1 cellular context compared by ENCODE assay signal in the genomic region with DNA sequence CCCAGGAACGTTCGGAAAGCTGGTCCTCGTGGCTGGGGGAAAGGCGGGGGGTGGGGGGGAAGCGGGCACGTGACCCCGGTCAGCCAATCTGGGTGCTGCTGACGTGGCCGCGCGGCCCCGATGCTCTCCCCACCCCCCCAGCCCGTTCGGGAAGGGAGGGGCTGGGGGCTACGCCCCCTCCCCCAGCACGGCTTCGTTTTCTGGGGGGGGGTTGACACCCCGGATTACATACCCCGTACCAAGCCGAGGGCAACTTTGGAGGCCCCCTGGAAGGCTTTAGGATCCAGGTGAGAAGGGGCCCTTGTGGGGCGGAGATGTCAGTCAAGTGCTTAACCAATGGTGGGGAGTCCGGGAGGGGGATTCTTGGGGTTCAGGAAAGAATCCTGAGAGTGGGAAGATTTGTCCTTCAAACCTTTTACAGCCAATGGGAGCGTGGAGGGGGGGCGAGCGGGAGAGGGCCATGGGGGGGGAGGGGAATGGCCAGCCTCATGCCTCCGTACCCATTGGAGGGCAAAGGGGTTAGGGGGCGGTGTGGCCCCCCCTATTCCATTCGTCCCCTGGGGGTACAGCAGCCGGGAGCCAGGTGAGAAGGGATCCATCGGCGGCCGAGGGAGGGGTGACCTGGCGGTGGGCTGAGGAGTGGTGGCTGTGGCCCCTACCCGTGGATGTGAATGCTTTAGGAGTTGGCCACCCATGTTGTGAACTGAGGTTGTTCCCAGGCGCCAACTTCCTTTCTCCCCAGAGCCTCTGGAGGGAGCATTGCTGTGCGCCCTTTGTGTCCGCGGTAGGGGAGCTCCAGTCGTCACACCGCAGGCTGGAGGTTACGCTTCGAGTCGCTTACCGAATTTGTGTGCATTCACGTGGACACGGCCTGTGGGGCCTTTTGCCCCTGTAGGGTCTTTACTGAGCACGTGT.
TF ChIP-seq lines count a peak whose summit lies in the region.

No MANE protein-coding gene starts in this region.

TF ChIP-seq in HepG2, 621 proteins besides CTCF, POLR2A, EP300 and RAD21 (continued from another document):
- TF ChIP-seq TARDBP (CRISPR knock-in tag; IDR thresholded peaks at IDR 0.05): peak; percentile 91; the same call in 1 of the 2 replicates
- no peak for TF ChIP-seq ZNF549 (CRISPR knock-in tag; IDR thresholded peaks at IDR 0.05)
- TF ChIP-seq JUND (CRISPR knock-in tag; IDR thresholded peaks at IDR 0.05): no peak; the same call in 1 of the 2 replicates
- no peak for TF ChIP-seq ZSCAN25 (CRISPR knock-in tag; IDR thresholded peaks at IDR 0.05)
- TF ChIP-seq, protein P1, sequence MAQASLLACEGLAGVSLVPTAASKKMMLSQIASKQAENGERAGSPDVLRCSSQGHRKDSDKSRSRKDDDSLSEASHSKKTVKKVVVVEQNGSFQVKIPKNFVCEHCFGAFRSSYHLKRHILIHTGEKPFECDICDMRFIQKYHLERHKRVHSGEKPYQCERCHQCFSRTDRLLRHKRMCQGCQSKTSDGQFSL (CRISPR knock-in tag; IDR thresholded peaks at IDR 0.05): peak; percentile 93
- TF ChIP-seq, protein P2, sequence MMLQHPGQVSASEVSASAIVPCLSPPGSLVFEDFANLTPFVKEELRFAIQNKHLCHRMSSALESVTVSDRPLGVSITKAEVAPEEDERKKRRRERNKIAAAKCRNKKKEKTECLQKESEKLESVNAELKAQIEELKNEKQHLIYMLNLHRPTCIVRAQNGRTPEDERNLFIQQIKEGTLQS (CRISPR knock-in tag; IDR thresholded peaks at IDR 0.05): peak; percentile 5; the same call in 1 of the 2 replicates
- TF ChIP-seq, protein P3, sequence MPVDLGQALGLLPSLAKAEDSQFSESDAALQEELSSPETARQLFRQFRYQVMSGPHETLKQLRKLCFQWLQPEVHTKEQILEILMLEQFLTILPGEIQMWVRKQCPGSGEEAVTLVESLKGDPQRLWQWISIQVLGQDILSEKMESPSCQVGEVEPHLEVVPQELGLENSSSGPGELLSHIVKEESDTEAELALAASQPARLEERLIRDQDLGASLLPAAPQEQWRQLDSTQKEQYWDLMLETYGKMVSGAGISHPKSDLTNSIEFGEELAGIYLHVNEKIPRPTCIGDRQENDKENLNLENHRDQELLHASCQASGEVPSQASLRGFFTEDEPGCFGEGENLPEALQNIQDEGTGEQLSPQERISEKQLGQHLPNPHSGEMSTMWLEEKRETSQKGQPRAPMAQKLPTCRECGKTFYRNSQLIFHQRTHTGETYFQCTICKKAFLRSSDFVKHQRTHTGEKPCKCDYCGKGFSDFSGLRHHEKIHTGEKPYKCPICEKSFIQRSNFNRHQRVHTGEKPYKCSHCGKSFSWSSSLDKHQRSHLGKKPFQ (CRISPR knock-in tag; IDR thresholded peaks at IDR 0.05; ENCODE audit: insufficient replicate concordance): no peak
- TF ChIP-seq, protein P4, sequence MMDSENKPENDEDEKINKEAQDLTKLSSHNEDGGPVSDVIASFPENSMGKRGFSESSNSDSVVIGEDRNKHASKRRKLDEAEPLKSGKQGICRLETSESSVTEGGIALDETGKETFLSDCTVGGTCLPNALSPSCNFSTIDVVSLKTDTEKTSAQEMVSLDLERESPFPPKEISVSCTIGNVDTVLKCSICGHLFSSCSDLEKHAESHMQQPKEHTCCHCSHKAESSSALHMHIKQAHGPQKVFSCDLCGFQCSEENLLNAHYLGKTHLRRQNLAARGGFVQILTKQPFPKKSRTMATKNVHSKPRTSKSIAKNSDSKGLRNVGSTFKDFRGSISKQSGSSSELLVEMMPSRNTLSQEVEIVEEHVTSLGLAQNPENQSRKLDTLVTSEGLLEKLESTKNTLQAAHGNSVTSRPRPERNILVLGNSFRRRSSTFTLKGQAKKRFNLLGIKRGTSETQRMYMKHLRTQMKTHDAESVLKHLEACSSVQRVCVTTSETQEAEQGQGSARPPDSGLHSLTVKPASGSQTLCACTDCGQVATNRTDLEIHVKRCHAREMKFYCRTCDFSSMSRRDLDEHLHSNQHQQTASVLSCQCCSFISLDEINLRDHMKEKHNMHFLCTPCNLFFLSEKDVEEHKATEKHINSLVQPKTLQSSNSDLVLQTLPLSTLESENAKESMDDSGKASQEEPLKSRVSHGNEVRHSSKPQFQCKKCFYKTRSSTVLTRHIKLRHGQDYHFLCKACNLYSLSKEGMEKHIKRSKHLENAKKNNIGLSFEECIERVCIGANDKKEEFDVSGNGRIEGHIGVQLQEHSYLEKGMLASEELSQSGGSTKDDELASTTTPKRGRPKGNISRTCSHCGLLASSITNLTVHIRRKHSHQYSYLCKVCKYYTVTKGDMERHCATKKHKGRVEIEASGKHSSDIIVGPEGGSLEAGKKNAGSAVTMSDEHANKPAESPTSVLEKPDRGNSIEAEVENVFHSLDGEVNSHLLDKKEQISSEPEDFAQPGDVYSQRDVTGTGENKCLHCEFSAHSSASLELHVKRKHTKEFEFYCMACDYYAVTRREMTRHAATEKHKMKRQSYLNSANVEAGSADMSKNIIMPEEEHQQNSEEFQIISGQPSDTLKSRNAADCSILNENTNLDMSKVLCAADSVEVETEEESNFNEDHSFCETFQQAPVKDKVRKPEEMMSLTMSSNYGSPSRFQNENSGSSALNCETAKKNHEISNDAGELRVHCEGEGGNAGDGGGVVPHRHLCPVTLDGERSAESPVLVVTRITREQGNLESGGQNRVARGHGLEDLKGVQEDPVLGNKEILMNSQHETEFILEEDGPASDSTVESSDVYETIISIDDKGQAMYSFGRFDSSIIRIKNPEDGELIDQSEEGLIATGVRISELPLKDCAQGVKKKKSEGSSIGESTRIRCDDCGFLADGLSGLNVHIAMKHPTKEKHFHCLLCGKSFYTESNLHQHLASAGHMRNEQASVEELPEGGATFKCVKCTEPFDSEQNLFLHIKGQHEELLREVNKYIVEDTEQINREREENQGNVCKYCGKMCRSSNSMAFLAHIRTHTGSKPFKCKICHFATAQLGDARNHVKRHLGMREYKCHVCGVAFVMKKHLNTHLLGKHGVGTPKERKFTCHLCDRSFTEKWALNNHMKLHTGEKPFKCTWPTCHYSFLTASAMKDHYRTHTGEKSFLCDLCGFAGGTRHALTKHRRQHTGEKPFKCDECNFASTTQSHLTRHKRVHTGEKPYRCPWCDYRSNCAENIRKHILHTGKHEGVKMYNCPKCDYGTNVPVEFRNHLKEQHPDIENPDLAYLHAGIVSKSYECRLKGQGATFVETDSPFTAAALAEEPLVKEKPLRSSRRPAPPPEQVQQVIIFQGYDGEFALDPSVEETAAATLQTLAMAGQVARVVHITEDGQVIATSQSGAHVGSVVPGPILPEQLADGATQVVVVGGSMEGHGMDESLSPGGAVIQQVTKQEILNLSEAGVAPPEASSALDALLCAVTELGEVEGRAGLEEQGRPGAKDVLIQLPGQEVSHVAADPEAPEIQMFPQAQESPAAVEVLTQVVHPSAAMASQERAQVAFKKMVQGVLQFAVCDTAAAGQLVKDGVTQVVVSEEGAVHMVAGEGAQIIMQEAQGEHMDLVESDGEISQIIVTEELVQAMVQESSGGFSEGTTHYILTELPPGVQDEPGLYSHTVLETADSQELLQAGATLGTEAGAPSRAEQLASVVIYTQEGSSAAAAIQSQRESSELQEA (CRISPR knock-in tag; IDR thresholded peaks at IDR 0.05; ENCODE audit: not compliant biosample characterization): peak; percentile 25
- no peak for TF ChIP-seq CCAR2 (optimal IDR thresholded peaks at IDR 0.05; ENCODE audit: low read depth, low read length)
- TF ChIP-seq ZSCAN9 (CRISPR knock-in tag; IDR thresholded peaks at IDR 0.05; ENCODE audit: borderline replicate concordance): no peak; the same call in 1 of the 2 replicates
- no peak for TF ChIP-seq SCMH1 (CRISPR knock-in tag; IDR thresholded peaks at IDR 0.05; ENCODE audit: borderline replicate concordance)
- TF ChIP-seq XRCC5 (optimal IDR thresholded peaks at IDR 0.05; ENCODE audit: low read length): peak; percentile 57
- TF ChIP-seq KLF9 (CRISPR knock-in tag; IDR thresholded peaks at IDR 0.05; ENCODE audit: low read depth): no peak
- TF ChIP-seq, protein P5, sequence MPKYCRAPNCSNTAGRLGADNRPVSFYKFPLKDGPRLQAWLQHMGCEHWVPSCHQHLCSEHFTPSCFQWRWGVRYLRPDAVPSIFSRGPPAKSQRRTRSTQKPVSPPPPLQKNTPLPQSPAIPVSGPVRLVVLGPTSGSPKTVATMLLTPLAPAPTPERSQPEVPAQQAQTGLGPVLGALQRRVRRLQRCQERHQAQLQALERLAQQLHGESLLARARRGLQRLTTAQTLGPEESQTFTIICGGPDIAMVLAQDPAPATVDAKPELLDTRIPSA (CRISPR knock-in tag; IDR thresholded peaks at IDR 0.05; ENCODE audit: borderline replicate concordance): no peak
- TF ChIP-seq, protein P6, sequence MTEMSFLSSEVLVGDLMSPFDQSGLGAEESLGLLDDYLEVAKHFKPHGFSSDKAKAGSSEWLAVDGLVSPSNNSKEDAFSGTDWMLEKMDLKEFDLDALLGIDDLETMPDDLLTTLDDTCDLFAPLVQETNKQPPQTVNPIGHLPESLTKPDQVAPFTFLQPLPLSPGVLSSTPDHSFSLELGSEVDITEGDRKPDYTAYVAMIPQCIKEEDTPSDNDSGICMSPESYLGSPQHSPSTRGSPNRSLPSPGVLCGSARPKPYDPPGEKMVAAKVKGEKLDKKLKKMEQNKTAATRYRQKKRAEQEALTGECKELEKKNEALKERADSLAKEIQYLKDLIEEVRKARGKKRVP (CRISPR knock-in tag; IDR thresholded peaks at IDR 0.05): 0 out of 4 replicates have a peak, but pooled peaks of 1 of the 2 experiments have one; percentile 28
- TF ChIP-seq NFIC (IDR thresholded peaks at IDR 0.05; ENCODE audit: low read length): no peak
- TF ChIP-seq HNRNPL (IDR thresholded peaks at IDR 0.05; ENCODE audit: low read depth, low read length): peak; percentile 88
- peak; percentile 63 for TF ChIP-seq NFYB (CRISPR knock-in tag; IDR thresholded peaks at IDR 0.05)
- no peak for TF ChIP-seq ZNF720 (CRISPR knock-in tag; IDR thresholded peaks at IDR 0.05)
- TF ChIP-seq, protein P7, sequence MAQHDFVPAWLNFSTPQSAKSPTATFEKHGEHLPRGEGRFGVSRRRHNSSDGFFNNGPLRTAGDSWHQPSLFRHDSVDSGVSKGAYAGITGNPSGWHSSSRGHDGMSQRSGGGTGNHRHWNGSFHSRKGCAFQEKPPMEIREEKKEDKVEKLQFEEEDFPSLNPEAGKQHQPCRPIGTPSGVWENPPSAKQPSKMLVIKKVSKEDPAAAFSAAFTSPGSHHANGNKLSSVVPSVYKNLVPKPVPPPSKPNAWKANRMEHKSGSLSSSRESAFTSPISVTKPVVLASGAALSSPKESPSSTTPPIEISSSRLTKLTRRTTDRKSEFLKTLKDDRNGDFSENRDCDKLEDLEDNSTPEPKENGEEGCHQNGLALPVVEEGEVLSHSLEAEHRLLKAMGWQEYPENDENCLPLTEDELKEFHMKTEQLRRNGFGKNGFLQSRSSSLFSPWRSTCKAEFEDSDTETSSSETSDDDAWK (CRISPR knock-in tag; IDR thresholded peaks at IDR 0.05): no peak
- no peak; the same call in 1 of the 2 replicates for TF ChIP-seq ZFP90 (CRISPR knock-in tag; IDR thresholded peaks at IDR 0.05; ENCODE audit: borderline replicate concordance)
- no peak; the same call in 1 of the 2 replicates for TF ChIP-seq SOX5 (CRISPR knock-in tag; IDR thresholded peaks at IDR 0.05; ENCODE audit: borderline replicate concordance)
- TF ChIP-seq ZNF24 (IDR thresholded peaks at IDR 0.05): no peak
- TF ChIP-seq, protein P8, sequence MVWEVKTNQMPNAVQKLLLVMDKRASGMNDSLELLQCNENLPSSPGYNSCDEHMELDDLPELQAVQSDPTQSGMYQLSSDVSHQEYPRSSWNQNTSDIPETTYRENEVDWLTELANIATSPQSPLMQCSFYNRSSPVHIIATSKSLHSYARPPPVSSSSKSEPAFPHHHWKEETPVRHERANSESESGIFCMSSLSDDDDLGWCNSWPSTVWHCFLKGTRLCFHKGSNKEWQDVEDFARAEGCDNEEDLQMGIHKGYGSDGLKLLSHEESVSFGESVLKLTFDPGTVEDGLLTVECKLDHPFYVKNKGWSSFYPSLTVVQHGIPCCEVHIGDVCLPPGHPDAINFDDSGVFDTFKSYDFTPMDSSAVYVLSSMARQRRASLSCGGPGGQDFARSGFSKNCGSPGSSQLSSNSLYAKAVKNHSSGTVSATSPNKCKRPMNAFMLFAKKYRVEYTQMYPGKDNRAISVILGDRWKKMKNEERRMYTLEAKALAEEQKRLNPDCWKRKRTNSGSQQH (CRISPR knock-in tag; IDR thresholded peaks at IDR 0.05; ENCODE audit: low read depth): peak; percentile 58
- no peak for TF ChIP-seq ZFP82 (CRISPR knock-in tag; IDR thresholded peaks at IDR 0.05; ENCODE audit: borderline replicate concordance)
- peak; percentile 72; the same call in 1 of the 2 replicates for TF ChIP-seq KMT2A (CRISPR knock-in tag; IDR thresholded peaks at IDR 0.05)
- no peak; the same call in 1 of the 2 replicates for TF ChIP-seq EEA1 (CRISPR knock-in tag; IDR thresholded peaks at IDR 0.05; ENCODE audit: borderline replicate concordance)
- no peak for TF ChIP-seq FOXJ3 (CRISPR knock-in tag; IDR thresholded peaks at IDR 0.05; ENCODE audit: borderline replicate concordance)
- TF ChIP-seq FOSL2 (CRISPR knock-in tag; IDR thresholded peaks at IDR 0.05): no peak; the same call in 1 of the 2 replicates
- TF ChIP-seq MBD4 (IDR thresholded peaks at IDR 0.05; ENCODE audit: borderline replicate concordance, low read length): no peak
- TF ChIP-seq, protein P9, sequence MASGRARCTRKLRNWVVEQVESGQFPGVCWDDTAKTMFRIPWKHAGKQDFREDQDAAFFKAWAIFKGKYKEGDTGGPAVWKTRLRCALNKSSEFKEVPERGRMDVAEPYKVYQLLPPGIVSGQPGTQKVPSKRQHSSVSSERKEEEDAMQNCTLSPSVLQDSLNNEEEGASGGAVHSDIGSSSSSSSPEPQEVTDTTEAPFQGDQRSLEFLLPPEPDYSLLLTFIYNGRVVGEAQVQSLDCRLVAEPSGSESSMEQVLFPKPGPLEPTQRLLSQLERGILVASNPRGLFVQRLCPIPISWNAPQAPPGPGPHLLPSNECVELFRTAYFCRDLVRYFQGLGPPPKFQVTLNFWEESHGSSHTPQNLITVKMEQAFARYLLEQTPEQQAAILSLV (CRISPR knock-in tag; IDR thresholded peaks at IDR 0.05; ENCODE audit: borderline replicate concordance): peak; percentile 52
